1 cellular context compared by ENCODE assay signal in the genomic region with DNA sequence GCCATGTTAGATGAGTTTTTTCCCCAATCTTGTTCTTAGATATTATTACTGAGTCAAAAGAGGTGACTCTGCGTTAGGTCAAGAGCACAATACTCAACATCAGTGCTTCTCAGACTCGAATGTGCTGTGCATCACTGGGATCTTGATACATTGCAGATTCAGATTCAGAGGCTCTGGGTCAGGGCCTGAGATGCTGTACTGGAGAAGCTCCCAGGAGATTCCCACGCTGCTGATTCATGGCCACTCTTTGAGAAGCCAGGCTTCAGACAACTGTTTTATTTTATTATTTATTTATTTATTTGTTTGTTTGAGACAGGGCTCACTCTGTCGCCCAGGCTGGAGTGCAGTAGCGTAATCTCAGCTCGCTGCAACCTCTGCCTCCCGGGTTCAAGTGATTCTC.
TF ChIP-seq lines count a peak whose summit lies in the region.

No MANE protein-coding gene starts in this region.

TF ChIP-seq in IMR-90, 13 proteins besides CTCF, POLR2A, EP300 and RAD21:
- TF ChIP-seq SMC3 (IDR thresholded peaks at IDR 0.05; ENCODE audit: low read depth, low read length) (no peak), FOS (IDR thresholded peaks at IDR 0.05; ENCODE audit: low read depth, low read length) (no peak), BHLHE40 (IDR thresholded peaks at IDR 0.05; ENCODE audit: low read depth, low read length) (no peak), RCOR1 (IDR thresholded peaks at IDR 0.05; ENCODE audit: insufficient replicate concordance, low read length) (no peak), CEBPB (IDR thresholded peaks at IDR 0.05; ENCODE audit: low read depth, low read length) (no peak), RFX5 (IDR thresholded peaks at IDR 0.05; ENCODE audit: low read depth, low read length) (no peak), CHD1 (IDR thresholded peaks at IDR 0.05; ENCODE audit: low read depth, low read length) (no peak), MAZ (IDR thresholded peaks at IDR 0.05; ENCODE audit: borderline replicate concordance, low read depth, low read length) (no peak), USF2 (IDR thresholded peaks at IDR 0.05; ENCODE audit: low read depth, low read length) (no peak), ELK1 (IDR thresholded peaks at IDR 0.05; ENCODE audit: borderline replicate concordance, low read depth, low read length) (no peak)
